Comparison of ENCODE assay signal across 8 cellular contexts in genomic region chr16:8963010-8963824, GRCh38. TPM values are rescaled to one million over a fixed set of nuclear protein-coding genes. Genes with fewer than 3 reads are reported as not detected.
DNase-seq lines count a peak whose midpoint lies in the region; ATAC-seq, FAIRE-seq and TF ChIP-seq lines count a peak whose summit lies in the region.

No MANE protein-coding gene starts in this region.

- no peak overlapping the region for H2BK12ac ChIP-seq in H9 (ENCODE audit: insufficient read length, low read depth, low read length)

- H4K91ac ChIP-seq in H9 (ENCODE audit: insufficient read length, low read depth, low read length), result no peak overlapping the region

- H3K23me2 ChIP-seq in H9 (ENCODE audit: insufficient read length, low read depth, low read length, poor library complexity, severe bottlenecking), result peaks cover 21% of the 10 kb centered on the region

- H3K9ac ChIP-seq in H9 (ENCODE audit: extremely low read depth, insufficient read length, low read length), result peak overlapping the region; percentile 83

- no peak overlapping the region for H2BK5ac ChIP-seq in H9 (ENCODE audit: insufficient read length, low read length)

- no peak overlapping the region for H3K23ac ChIP-seq in H9 (ENCODE audit: insufficient read length, low read depth, low read length)

- no peak for FAIRE-seq in pancreas (lab: Jason Lieb, UNC)

- peak overlapping the region; percentile 92 for H3K4me3 ChIP-seq in SJSA1
- peak overlapping the region; percentile 63 to 87 (median 76) for H3K4me3 ChIP-seq in pancreas

- ATAC-seq in pancreas, result peak in 3 of 4 donors; percentile 1 to 11 (median 7)
- no peak for ATAC-seq in HG02763 (IDR thresholded peaks at IDR 0.05; ENCODE audit: unreplicated experiment)

- no peak overlapping the region for H3T11ph ChIP-seq in H9 (ENCODE audit: low read length)

- peaks cover 0 to under 1% (median 0%) of the 10 kb centered on the region in 3 donors for H3K27me3 Mint-ChIP-seq in CD14-positive monocyte (ENCODE audit: low read depth in 3 of 3)
- H3K27me3 Mint-ChIP-seq in H9 (ENCODE audit: low read depth), result peaks cover 18% of the 10 kb centered on the region

- TF ChIP-seq CTCF in CD14-positive monocyte (IDR thresholded peaks at IDR 0.05) (no peak), H9 (conservative IDR thresholded peaks at IDR 0.05) (no peak), pancreas (IDR thresholded peaks at IDR 0.05) (no peak)

- intact Hi-C loops in CD14-positive monocyte (cut with micrococcal nuclease) (loop anchor here (5.0 to 10.0 kb wide), 5 partner anchors 44 to 172 kb away; partner anchors contain the start of gene HAPSTR1 (in 2 of the 2)), pancreas (cut with DNase I) (no loop called here)

- no peak for TF ChIP-seq POLR2A in erythroblast (IDR thresholded peaks at IDR 0.05; ENCODE audit: low read length)

- H3K9me3 Mint-ChIP-seq in CD14-positive monocyte (peaks cover 0 to 2% (median 0%) of the 10 kb centered on the region in 7 donors), H9 (peaks cover 0 to 5% of the 10 kb centered on the region in 2 experiments; a peak in 1 of 5 replicates)

- H3K18ac ChIP-seq in H9 (ENCODE audit: insufficient read length, low read depth, low read length), result no peak overlapping the region

- in situ Hi-C loops in G401 (cut with HindIII; ENCODE audit: low sequenced_read_pairs), result no loop called here

- no peaks in the 10 kb centered on the region for H4K20me1 ChIP-seq in H9 (ENCODE audit: control insufficient read depth, insufficient read depth, insufficient read length)

- H3K27ac ChIP-seq in H9 (ENCODE audit: insufficient read length, low read depth, low read length), result no peak overlapping the region
- no peak overlapping the region for H3K27ac ChIP-seq in SJSA1
- peak overlapping the region; percentile 35 to 80 (median 68) for H3K27ac ChIP-seq in pancreas

- H2BK120ac ChIP-seq in H9 (ENCODE audit: low read depth, low read length, poor library complexity, severe bottlenecking), result no peak overlapping the region

- H3K36me3 Mint-ChIP-seq in CD14-positive monocyte (peaks cover 6 to 8% of the 10 kb centered on the region in 2 donors), H9 (ENCODE audit: insufficient read depth in 1 of 3, low read depth in 3 of 3) (peaks cover 0 to 8% (median 0%) of the 10 kb centered on the region in 3 experiments; a peak in 3 of 7 replicates)

- WGBS in H9 (ENCODE audit: extremely low coverage, insufficient read length, low lambda C conversion rate), result no CpG with 5 or more reads among the region's 147 CpGs
- WGBS in pancreas, 2 donors, result 0 to 1% methylated on average over 38 to 147 of the region's 147 CpGs

- H2BK15ac ChIP-seq in H9 (ENCODE audit: low read depth, low read length), result no peak overlapping the region

- peak overlapping the region; percentile 80 for H3K14ac ChIP-seq in H9 (ENCODE audit: insufficient read depth, low read length)

- peak overlapping the region; percentile 89 for H3K4me2 ChIP-seq in H9 (ENCODE audit: insufficient read depth, insufficient read length, low read length)

- H3K4me1 Mint-ChIP-seq in CD14-positive monocyte (peaks cover 71% of the 10 kb centered on the region), H9 (peaks cover 59 to 65% of the 10 kb centered on the region in 2 experiments)

- peaks cover 4% of the 10 kb centered on the region for H3K79me1 ChIP-seq in H9 (ENCODE audit: insufficient read depth, low read depth, low read length, poor library complexity, severe bottlenecking)

- H2AK5ac ChIP-seq in H9 (ENCODE audit: insufficient read length, low read length), result no peak overlapping the region

- no peak overlapping the region for H2AFZ ChIP-seq in H9 (ENCODE audit: low read length)

- no peak overlapping the region for H4K5ac ChIP-seq in H9 (ENCODE audit: insufficient read length, low read depth, low read length)

- peak overlapping the region in 4 of 7 donors; percentile 45 to 84 (median 64) for H3K27ac Mint-ChIP-seq in CD14-positive monocyte
- H3K27ac Mint-ChIP-seq in H9, result no peak overlapping the region

- H3K4me1 ChIP-seq in H9 (ENCODE audit: insufficient read depth, low read length) (peaks cover 30% of the 10 kb centered on the region), SJSA1 (replicated peaks) (peaks cover 46% of the 10 kb centered on the region), pancreas (peaks cover 25 to 28% (median 26%) of the 10 kb centered on the region in 3 donors)

- peaks cover 42% of the 10 kb centered on the region; the same call in 1 of the 2 replicates for H3K79me2 ChIP-seq in H9 (ENCODE audit: insufficient read depth, low read length)

- H3K4ac ChIP-seq in H9 (ENCODE audit: low read depth, low read length), result no peak overlapping the region

- H3K36me3 ChIP-seq in SJSA1 (peaks cover 15% of the 10 kb centered on the region; the same call in 1 of the 2 replicates), pancreas (no peaks in the 10 kb centered on the region)

- H3K27me3 ChIP-seq in H9 (ENCODE audit: insufficient read depth, low read length) (no peaks in the 10 kb centered on the region), SJSA1 (replicated peaks) (no peaks in the 10 kb centered on the region), pancreas (no peaks in the 10 kb centered on the region)

- no peak overlapping the region for H2BK20ac ChIP-seq in H9 (ENCODE audit: low read depth, low read length, poor library complexity, severe bottlenecking)

- no peak for DNase-seq in CD14-positive monocyte (ENCODE audit: low spot score)
- no peak for DNase-seq in H9
- no peak for DNase-seq in SJSA1 (ENCODE audit: low read depth in 1 of 2, low spot score in 2 of 2)
- DNase-seq in erythroblast (lab: John Stamatoyannopoulos, UW), result peak; percentile 56 to 67
- DNase-seq in pancreas, result peak in 4 of 6 donors; percentile 19 to 76 (median 56)
- no peak for DNase-seq in NK-92 treated with Interleukin-12 subunit alpha and Interleukin-12 subunit beta, amount 100 ng/mL, for 24 hours (lab: John Stamatoyannopoulos, UW)
- no peak for DNase-seq in G401 (ENCODE audit: low spot score)

- no peak overlapping the region for H4K8ac ChIP-seq in H9 (replicated peaks; ENCODE audit: insufficient read length, low read depth, low read length)

- H3K4me3 Mint-ChIP-seq in CD14-positive monocyte, result peak overlapping the region in 1 of 2 donors; percentile 60
- H3K4me3 Mint-ChIP-seq in H9, result peak overlapping the region; percentile 68 to 76; a peak in 3 of 5 replicates

- no peaks in the 10 kb centered on the region for H3K9me3 ChIP-seq in H9 (ENCODE audit: control insufficient read depth, low read depth, low read length)
- no peaks in the 10 kb centered on the region for H3K9me3 ChIP-seq in SJSA1 (replicated peaks)
- H3K9me3 ChIP-seq in pancreas, result no peaks in the 10 kb centered on the region

- H3K56ac ChIP-seq in H9 (ENCODE audit: insufficient read length, low read depth, low read length), result no peak overlapping the region

RNA-seq across cellular contexts. Expression of gene USP7, which starts 0.5 kb away (rescaled TPM):
- polyA plus RNA-seq in CD14-positive monocyte, result 1 to 10 TPM; 2.4 to 4.1 TPM
- 182 and 192 TPM in 2 replicates for total RNA-seq in H9 (2021)
- total RNA-seq in SJSA1 (2014; rRNA removed; shearing (Covaris generic)), result 35.7 and 51.5 TPM in 2 replicates
- 10 to 100 TPM; 37.1 to 56.5 (median 40.6) TPM for total RNA-seq in pancreas
- 10 to 100 TPM; 13.0 to 30.2 TPM for polyA plus RNA-seq in pancreas
- total RNA-seq in G401 (2014; rRNA removed; shearing (Covaris generic)), result 20.3 and 29.2 TPM in 2 replicates

Comparison
In these comparisons a context has a peak if more than half of its experiments do, and no peak if none do; other contexts are left out.
1. DNase-seq: peak in erythroblast (2 of 2) and pancreas (4 of 6); none in CD14-positive monocyte (single experiment), H9 (single experiment), SJSA1 (0 of 2), NK-92 treated with Interleukin-12 subunit alpha and Interleukin-12 subunit beta, amount 100 ng/mL, for 24 hours (single experiment) and G401 (single experiment).
2. H3K27ac Mint-ChIP-seq: peak in CD14-positive monocyte (4 of 7); none in H9 (0 of 3).
3. H3K27ac ChIP-seq: peak in pancreas (4 of 4); none in H9 (single experiment) and SJSA1 (single experiment).
4. intact Hi-C loops: an anchor here in CD14-positive monocyte (5.0 to 10.0 kb wide); none called in pancreas.